ENCODE assay signal across 1 cellular context in genomic region chr3:127791221-127791913, GRCh38.
TF ChIP-seq lines count a peak whose summit lies in the region.

No MANE protein-coding gene starts in this region.

TF ChIP-seq in HEK293, 187 proteins besides CTCF, POLR2A, EP300 and RAD21 (continued from another document and continues in another):
- TF ChIP-seq PBX3 (CRISPR knock-in tag; IDR thresholded peaks at IDR 0.05) (no peak), ZNF529 (tag by site-specific recombination; IDR thresholded peaks at IDR 0.05; ENCODE audit: insufficient replicate concordance) (no peak), ZNF394 (tag by site-specific recombination; IDR thresholded peaks at IDR 0.05; ENCODE audit: borderline replicate concordance) (peak; percentile 62), SP3 (tag by site-specific recombination; IDR thresholded peaks at IDR 0.05) (no peak), ZNF354C (tag by site-specific recombination; IDR thresholded peaks at IDR 0.05; ENCODE audit: borderline replicate concordance, low read depth) (no peak), KLF1 (tag by site-specific recombination; IDR thresholded peaks at IDR 0.05) (no peak), ZNF621 (tag by site-specific recombination; IDR thresholded peaks at IDR 0.05) (no peak), ELK4 (IDR thresholded peaks at IDR 0.05; ENCODE audit: borderline replicate concordance, low read depth, low read length) (peak; percentile 75), ZNF121 (tag by site-specific recombination; IDR thresholded peaks at IDR 0.05) (no peak), KLF16 (tag by site-specific recombination; IDR thresholded peaks at IDR 0.05) (no peak), ATF2 (tag by site-specific recombination; IDR thresholded peaks at IDR 0.05; ENCODE audit: low read depth) (no peak), ZNF132 (tag by site-specific recombination; IDR thresholded peaks at IDR 0.05; ENCODE audit: borderline replicate concordance) (no peak), ZNF214 (tag by site-specific recombination; IDR thresholded peaks at IDR 0.05; ENCODE audit: borderline replicate concordance) (no peak), HOXD13 (CRISPR knock-in tag; IDR thresholded peaks at IDR 0.05; ENCODE audit: borderline replicate concordance) (no peak), ZNF654 (tag by site-specific recombination; IDR thresholded peaks at IDR 0.05; ENCODE audit: low read depth) (peak; percentile 22; the same call in 1 of the 2 replicates), ZBTB48 (tag by site-specific recombination; IDR thresholded peaks at IDR 0.05) (no peak), EGR2 (tag by site-specific recombination; IDR thresholded peaks at IDR 0.05; ENCODE audit: low read depth) (no peak), SP7 (tag by site-specific recombination; IDR thresholded peaks at IDR 0.05) (peak; percentile 80), ZNF473 (tag by site-specific recombination; IDR thresholded peaks at IDR 0.05) (no peak), ZNF560 (tag by site-specific recombination; IDR thresholded peaks at IDR 0.05; ENCODE audit: borderline replicate concordance) (no peak), ZNF830 (tag by site-specific recombination; IDR thresholded peaks at IDR 0.05; ENCODE audit: low read depth) (no peak), ZNF600 (tag by site-specific recombination; IDR thresholded peaks at IDR 0.05) (no peak), TCF7L2 (IDR thresholded peaks at IDR 0.05; ENCODE audit: borderline replicate concordance, low read depth, low read length) (peak; percentile 26; the same call in 1 of the 2 replicates), ZBTB49 (tag by site-specific recombination; IDR thresholded peaks at IDR 0.05; ENCODE audit: low read depth) (no peak), ZNF138 (tag by site-specific recombination; IDR thresholded peaks at IDR 0.05; ENCODE audit: borderline replicate concordance) (no peak), ZBTB10 (tag by site-specific recombination; IDR thresholded peaks at IDR 0.05) (no peak), KLF17 (tag by site-specific recombination; IDR thresholded peaks at IDR 0.05) (0 out of 2 replicates have a peak, but pooled peaks have one; percentile 28), ZNF561 (tag by site-specific recombination; IDR thresholded peaks at IDR 0.05; ENCODE audit: borderline replicate concordance) (no peak), ZNF155 (tag by site-specific recombination; IDR thresholded peaks at IDR 0.05) (no peak), OSR2 (tag by site-specific recombination; IDR thresholded peaks at IDR 0.05) (0 out of 2 replicates have a peak, but pooled peaks have one; percentile 26), ZNF670 (tag by site-specific recombination; IDR thresholded peaks at IDR 0.05; ENCODE audit: low read depth) (no peak), ZIC2 (tag by site-specific recombination; IDR thresholded peaks at IDR 0.05) (no peak), REPIN1 (tag by site-specific recombination; IDR thresholded peaks at IDR 0.05; ENCODE audit: low read depth) (no peak), ZNF280D (tag by site-specific recombination; IDR thresholded peaks at IDR 0.05) (no peak), ZNF645 (tag by site-specific recombination; IDR thresholded peaks at IDR 0.05) (no peak), ZNF785 (tag by site-specific recombination; IDR thresholded peaks at IDR 0.05) (no peak), ZBTB44 (tag by site-specific recombination; IDR thresholded peaks at IDR 0.05) (peak; percentile 70; the same call in 1 of the 2 replicates), MZF1 (tag by site-specific recombination; IDR thresholded peaks at IDR 0.05; ENCODE audit: borderline replicate concordance) (no peak), ZNF404 (tag by site-specific recombination; IDR thresholded peaks at IDR 0.05) (no peak), ZNF580 (tag by site-specific recombination; IDR thresholded peaks at IDR 0.05) (peak; percentile 83), PRDM1 (tag by site-specific recombination; IDR thresholded peaks at IDR 0.05) (no peak), ZNF521 (tag by site-specific recombination; IDR thresholded peaks at IDR 0.05) (no peak), KLF8 (tag by site-specific recombination; IDR thresholded peaks at IDR 0.05) (no peak), ZNF148 (tag by site-specific recombination; IDR thresholded peaks at IDR 0.05; ENCODE audit: borderline replicate concordance) (no peak)
